ENCODE assay signal across 18 cellular contexts in the genomic region with DNA sequence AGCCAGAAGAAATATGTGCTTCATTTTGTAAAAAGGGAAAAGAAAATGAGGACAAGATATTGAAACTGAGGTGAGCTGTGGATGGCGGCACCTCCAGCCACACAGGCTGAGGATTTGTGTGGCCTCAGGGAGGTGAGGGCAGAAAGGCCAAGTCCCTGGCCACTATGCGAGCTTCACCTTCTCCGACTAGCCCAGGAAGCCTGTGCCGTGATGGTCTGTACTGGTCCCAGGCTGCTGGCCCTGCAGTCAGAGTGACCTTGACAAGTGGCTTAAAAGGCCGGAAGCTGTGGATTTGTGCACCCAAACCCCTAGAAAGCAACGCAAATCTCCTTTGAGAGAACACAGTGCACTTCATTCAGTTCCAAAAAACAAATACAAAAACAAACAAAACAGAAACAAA. TPM values are rescaled to one million over a fixed set of nuclear protein-coding genes. Genes with fewer than 3 reads are reported as not detected.
A peak's percentile ranks its signal among the peaks of the same experiment; 100 is the strongest.
DNase-seq lines count a peak whose midpoint lies in the region; ATAC-seq and TF ChIP-seq lines count a peak whose summit lies in the region.
"Had no signal": no experiment of that assay in that cellular context is flagged by ENCODE, and none has a peak within 500 bp of the region (broad histone marks: within the 10 kb centered on the region; RNA-seq: fewer than 3 reads in every experiment).

No MANE protein-coding gene starts in this region.

- peak overlapping the region; percentile 6 for H3K4me3 ChIP-seq in astrocyte of the spinal cord (ENCODE audit: low read depth, low read length)
- peak overlapping the region in 1 of 2 donors; percentile 79 for H3K4me3 ChIP-seq in stomach smooth muscle (ENCODE audit: low read length in 2 of 2)

- H3K4me3 Mint-ChIP-seq in IgD-negative memory B cell (peak overlapping the region in 3 of 4 donors; percentile 34 to 98 (median 88)), naive B cell (peak overlapping the region in 5 of 8 donors; percentile 88 to 96 (median 94))

- no peaks in the 10 kb centered on the region for H3K4me1 ChIP-seq in stomach smooth muscle (ENCODE audit: control insufficient read depth, insufficient read depth, low read length)

- H3K4me1 Mint-ChIP-seq in IgD-negative memory B cell (peaks cover 3 to 7% (median 7%) of the 10 kb centered on the region in 3 donors), naive B cell (peaks cover 20 to 22% (median 22%) of the 10 kb centered on the region in 3 donors)

- H3K9ac ChIP-seq in stomach smooth muscle (ENCODE audit: low read length in 2 of 2): peak overlapping the region; percentile 12 to 77

- no peaks in the 10 kb centered on the region for H3K9me3 ChIP-seq in stomach smooth muscle (ENCODE audit: control insufficient read depth in 2 of 2, low read length in 2 of 2)

- TF ChIP-seq CTCF in astrocyte of the spinal cord (IDR thresholded peaks at IDR 0.05; ENCODE audit: low read depth, low read length): no peak

- H3K9me3 Mint-ChIP-seq in IgD-negative memory B cell (no peaks in the 10 kb centered on the region), naive B cell (peaks cover 0 to 5% (median 0%) of the 10 kb centered on the region in 7 donors)
- H3K9me3 Mint-ChIP-seq: activated T-helper 2 cell treated with anti-CD3 and anti-CD28 coated beads, Interferon-gamma antibody, Interleukin-2, Interleukin-4, amounts not matched to agents 10 μg/mL and 5 μg/mL and 100 μg/mL, durations not matched to agents 14 hours and 24 hours and 36 hours; T-helper 1 cell treated with Interleukin-12 subunit alpha and Interleukin-12 subunit beta and Interleukin-4 antibody, amounts not matched to agents 30 μg/mL and 1 μg/mL, for 36 hours had no signal

- ATAC-seq in naive B cell (ENCODE audit: low read depth in 2 of 2) (no peak), HG03439 (IDR thresholded peaks at IDR 0.05; ENCODE audit: unreplicated experiment) (no peak)
- ATAC-seq: stimulated activated naive CD8-positive, alpha-beta T cell treated with anti-CD3 and anti-CD28 coated beads, Interleukin-15, Interleukin-2, amounts not matched to agents 100 U/mL and 50 U/mL, for 24 hours had no signal

- H3K27ac ChIP-seq in stomach smooth muscle (ENCODE audit: low read length): peak overlapping the region; percentile 66

- peaks cover 2% of the 10 kb centered on the region for H3K36me3 Mint-ChIP-seq in IgD-negative memory B cell
- peaks cover 11 to 16% of the 10 kb centered on the region in 2 donors for H3K36me3 Mint-ChIP-seq in naive B cell

- H3K36me3 ChIP-seq in stomach smooth muscle (ENCODE audit: control insufficient read depth in 2 of 2, insufficient read depth in 2 of 2, low read length in 2 of 2): peaks cover 3 to 9% of the 10 kb centered on the region in 2 donors

- H3K27me3 ChIP-seq in stomach smooth muscle (ENCODE audit: control insufficient read depth in 1 of 2, insufficient read depth in 2 of 2, low read length in 2 of 2): no peaks in the 10 kb centered on the region
- H3K27me3 ChIP-seq: cardiac muscle cell had no signal

- in situ Hi-C loops in astrocyte of the spinal cord (cut with HindIII; ENCODE audit: low sequenced_read_pairs): no loop called here

- H3K27me3 Mint-ChIP-seq in IgD-negative memory B cell: no peaks in the 10 kb centered on the region
- no peaks in the 10 kb centered on the region for H3K27me3 Mint-ChIP-seq in naive B cell

- H3K27ac Mint-ChIP-seq in IgD-negative memory B cell (peak overlapping the region in 2 of 3 donors; percentile 73 to 80), naive B cell (peak overlapping the region in 3 of 6 donors; percentile 12 to 93 (median 82))

- DNase-seq in astrocyte of the spinal cord (ENCODE audit: low read depth, low spot score): no peak
- no peak for DNase-seq in naive B cell
- no peak for DNase-seq in AG08395 (ENCODE audit: low spot score)
- DNase-seq in kidney glomerular epithelial cell (lab: John Stamatoyannopoulos, UW): no peak
- no peak for DNase-seq in SW480 (ENCODE audit: low spot score)
- DNase-seq: activated CD4-positive, alpha-beta T cell treated with anti-CD3 and anti-CD28 coated beads for 48 hours; erythroblast; GDM1; H7; mesendoderm; NCI-H345; stimulated activated naive CD8-positive, alpha-beta T cell treated with anti-CD3 and anti-CD28 coated beads, Interleukin-15, Interleukin-2, amounts not matched to agents 100 U/mL and 50 U/mL, for 24 hours had no signal

RNA-seq across cellular contexts. Expression of gene WDR27, which starts 48.1 kb away (rescaled TPM):
- 8.6 TPM for polyA plus RNA-seq in IgD-negative memory B cell
- polyA plus RNA-seq in naive B cell (ENCODE audit: low read depth in 6 of 6): 10 to 100 TPM in 5 of 6 donors, 1 to 10 TPM in 1; 9.9 to 17.8 (median 15.2) TPM

RNA-seq across cellular contexts. Expression of gene C6orf120, which starts 48.2 kb away (rescaled TPM):
- polyA plus RNA-seq in IgD-negative memory B cell (7.8 TPM), naive B cell (ENCODE audit: low read depth in 6 of 6) (10 to 100 TPM in 2 of 6 donors, 1 to 10 TPM in 4; 8.2 to 12.1 (median 9.2) TPM)
